ENCODE assay signal across 21 cellular contexts in genomic region chr15:60646595-60646994, GRCh38.
A peak's percentile ranks its signal among the peaks of the same experiment; 100 is the strongest.
DNase-seq lines count a peak whose midpoint lies in the region; ATAC-seq and TF ChIP-seq lines count a peak whose summit lies in the region.
"Had no signal": no experiment of that assay in that cellular context is flagged by ENCODE, and none has a peak within 500 bp of the region (broad histone marks: within the 10 kb centered on the region; RNA-seq: fewer than 3 reads in every experiment).

No MANE protein-coding gene starts in this region.

- TF ChIP-seq CTCF in adrenal gland (IDR thresholded peaks at IDR 0.05), result no peak
- no peak for TF ChIP-seq CTCF in gastrocnemius medialis (IDR thresholded peaks at IDR 0.05 in 4 of 5, conservative IDR thresholded peaks at IDR 0.05 in 1 of 5)
- TF ChIP-seq CTCF in testis (IDR thresholded peaks at IDR 0.05), result no peak

- H3K9me3 ChIP-seq in adrenal gland (replicated peaks in 1 of 3) (no peaks in the 10 kb centered on the region), esophagus (ENCODE audit: control insufficient read depth in 2 of 2, insufficient read depth in 1 of 2, low read depth in 1 of 2, low read length in 1 of 2) (no peaks in the 10 kb centered on the region), gastrocnemius medialis (no peaks in the 10 kb centered on the region), testis (no peaks in the 10 kb centered on the region)
- H3K9me3 ChIP-seq: BE2C had no signal

- TF ChIP-seq POLR2A in adrenal gland (IDR thresholded peaks at IDR 0.05) (no peak), gastrocnemius medialis (IDR thresholded peaks at IDR 0.05) (no peak), testis (IDR thresholded peaks at IDR 0.05) (no peak)

- H3K4me3 ChIP-seq in adrenal gland, result no peak overlapping the region
- no peak overlapping the region for H3K4me3 ChIP-seq in esophagus (ENCODE audit: low read depth in 1 of 2, low read length in 2 of 2)
- H3K4me3 ChIP-seq in gastrocnemius medialis, result no peak overlapping the region
- H3K4me3 ChIP-seq in testis, result no peak overlapping the region
- H3K4me3 ChIP-seq: GM12878 had no signal

- H3K4me1 ChIP-seq in adrenal gland (replicated peaks in 1 of 2) (peaks cover 7 to 29% of the 10 kb centered on the region in 2 donors), esophagus (ENCODE audit: control insufficient read depth in 2 of 2, insufficient read depth in 2 of 2, low read length in 1 of 2) (peaks cover 0 to 3% of the 10 kb centered on the region in 2 donors), gastrocnemius medialis (peaks cover 62 to 69% of the 10 kb centered on the region in 2 donors), testis (peaks cover 18% of the 10 kb centered on the region)

- H3K27me3 ChIP-seq in adrenal gland (no peaks in the 10 kb centered on the region), esophagus (ENCODE audit: control insufficient read depth in 1 of 2, insufficient read depth in 2 of 2, low read length in 2 of 2) (no peaks in the 10 kb centered on the region), gastrocnemius medialis (no peaks in the 10 kb centered on the region), testis (no peaks in the 10 kb centered on the region)
- H3K27me3 ChIP-seq: BE2C had no signal

- in situ Hi-C loops in gastrocnemius medialis (cut with MboI; ENCODE audit: low sequenced_read_pairs in 4 of 4), result no loop called here

- H3K27ac ChIP-seq in adrenal gland, result peak overlapping the region in 3 of 5 donors; percentile 8 to 29 (median 23)
- H3K27ac ChIP-seq in esophagus (ENCODE audit: low read depth in 2 of 2, low read length in 1 of 2), result peak overlapping the region; percentile 73 to 90
- H3K27ac ChIP-seq in gastrocnemius medialis, result peak overlapping the region in 3 of 4 donors; percentile 33 to 87 (median 56)
- H3K27ac ChIP-seq in testis, result peak overlapping the region in 1 of 2 donors; percentile 54

- intact Hi-C loops in adrenal gland (cut with DNase I), result no loop called here
- intact Hi-C loops in gastrocnemius medialis (cut with DNase I; ENCODE audit: low total_unique reads), result no loop called here
- intact Hi-C loops in testis (cut with DNase I; ENCODE audit: low total_unique reads), result no loop called here

- H3K36me3 ChIP-seq in adrenal gland (replicated peaks in 1 of 2) (no peaks in the 10 kb centered on the region), esophagus (ENCODE audit: control insufficient read depth in 2 of 2, insufficient read depth in 2 of 2, low read length in 1 of 2) (no peaks in the 10 kb centered on the region), gastrocnemius medialis (no peaks in the 10 kb centered on the region), testis (ENCODE audit: low read depth, missing control alignments) (no peaks in the 10 kb centered on the region)
- H3K36me3 ChIP-seq: BE2C had no signal

- no peak for ATAC-seq in gastrocnemius medialis
- ATAC-seq: GM12878, HCT116 had no signal

- WGBS in adrenal gland, 4 donors, result 95 to 99% (median 97%) methylated on average over 6 of the region's 6 CpGs
- WGBS in esophagus, 2 donors, result 74 to 75% methylated on average over 6 of the region's 6 CpGs
- WGBS in testis, 2 donors, result 91 to 93% methylated on average over 6 of the region's 6 CpGs

- DNase-seq in adrenal gland, result no peak
- DNase-seq in gastrocnemius medialis, result no peak
- no peak for DNase-seq in activated naive CD4-positive, alpha-beta T cell (lab: John Stamatoyannopoulos, UW)
- DNase-seq in testis, result no peak
- no peak for DNase-seq in activated naive CD4-positive, alpha-beta T cell treated with anti-CD3 and anti-CD28 coated beads, Interleukin-2, amount 50 U/mL, for 16 hours
- no peak for DNase-seq in NCI-H1417 treated with DMSO at 0.1 percent for 48 hours (lab: John Stamatoyannopoulos, UW)
- DNase-seq: ACHN; BE2C; CD4-positive, CD25-positive, alpha-beta regulatory T cell; CD8-positive, alpha-beta memory T cell; COR-L47; DMS 273 treated with DMSO at 0.1 percent for 48 hours; DMS53; DND-41; EL; H7; HFFc6; IMR-90 had no signal
